ENCODE assay signal across 1 cellular context in genomic region chr2:10410716-10411437, GRCh38.
TF ChIP-seq lines count a peak whose summit lies in the region.

No MANE protein-coding gene starts in this region.

TF ChIP-seq in neural cell, 6 proteins besides CTCF, POLR2A, EP300 and RAD21:
- TF ChIP-seq, protein P1, sequence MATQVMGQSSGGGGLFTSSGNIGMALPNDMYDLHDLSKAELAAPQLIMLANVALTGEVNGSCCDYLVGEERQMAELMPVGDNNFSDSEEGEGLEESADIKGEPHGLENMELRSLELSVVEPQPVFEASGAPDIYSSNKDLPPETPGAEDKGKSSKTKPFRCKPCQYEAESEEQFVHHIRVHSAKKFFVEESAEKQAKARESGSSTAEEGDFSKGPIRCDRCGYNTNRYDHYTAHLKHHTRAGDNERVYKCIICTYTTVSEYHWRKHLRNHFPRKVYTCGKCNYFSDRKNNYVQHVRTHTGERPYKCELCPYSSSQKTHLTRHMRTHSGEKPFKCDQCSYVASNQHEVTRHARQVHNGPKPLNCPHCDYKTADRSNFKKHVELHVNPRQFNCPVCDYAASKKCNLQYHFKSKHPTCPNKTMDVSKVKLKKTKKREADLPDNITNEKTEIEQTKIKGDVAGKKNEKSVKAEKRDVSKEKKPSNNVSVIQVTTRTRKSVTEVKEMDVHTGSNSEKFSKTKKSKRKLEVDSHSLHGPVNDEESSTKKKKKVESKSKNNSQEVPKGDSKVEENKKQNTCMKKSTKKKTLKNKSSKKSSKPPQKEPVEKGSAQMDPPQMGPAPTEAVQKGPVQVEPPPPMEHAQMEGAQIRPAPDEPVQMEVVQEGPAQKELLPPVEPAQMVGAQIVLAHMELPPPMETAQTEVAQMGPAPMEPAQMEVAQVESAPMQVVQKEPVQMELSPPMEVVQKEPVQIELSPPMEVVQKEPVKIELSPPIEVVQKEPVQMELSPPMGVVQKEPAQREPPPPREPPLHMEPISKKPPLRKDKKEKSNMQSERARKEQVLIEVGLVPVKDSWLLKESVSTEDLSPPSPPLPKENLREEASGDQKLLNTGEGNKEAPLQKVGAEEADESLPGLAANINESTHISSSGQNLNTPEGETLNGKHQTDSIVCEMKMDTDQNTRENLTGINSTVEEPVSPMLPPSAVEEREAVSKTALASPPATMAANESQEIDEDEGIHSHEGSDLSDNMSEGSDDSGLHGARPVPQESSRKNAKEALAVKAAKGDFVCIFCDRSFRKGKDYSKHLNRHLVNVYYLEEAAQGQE (IDR thresholded peaks at IDR 0.05; ENCODE audit: borderline replicate concordance) = no peak
- TF ChIP-seq TAF1 (IDR thresholded peaks at IDR 0.05; ENCODE audit: low read depth) (no peak), SMC3 (conservative IDR thresholded peaks at IDR 0.05; ENCODE audit: poor library complexity) (no peak), POLR2AphosphoS5 (IDR thresholded peaks at IDR 0.05) (no peak), EZH2 (IDR thresholded peaks at IDR 0.05; ENCODE audit: borderline replicate concordance, insufficient read depth, low read length, poor library complexity, severe bottlenecking) (no peak), MXI1 (conservative IDR thresholded peaks at IDR 0.05; ENCODE audit: poor library complexity, severe bottlenecking) (no peak)
TF ChIP-seq in neural cell: peak in this region for 0.
